ENCODE assay signal across 8 cellular contexts in the genomic region with DNA sequence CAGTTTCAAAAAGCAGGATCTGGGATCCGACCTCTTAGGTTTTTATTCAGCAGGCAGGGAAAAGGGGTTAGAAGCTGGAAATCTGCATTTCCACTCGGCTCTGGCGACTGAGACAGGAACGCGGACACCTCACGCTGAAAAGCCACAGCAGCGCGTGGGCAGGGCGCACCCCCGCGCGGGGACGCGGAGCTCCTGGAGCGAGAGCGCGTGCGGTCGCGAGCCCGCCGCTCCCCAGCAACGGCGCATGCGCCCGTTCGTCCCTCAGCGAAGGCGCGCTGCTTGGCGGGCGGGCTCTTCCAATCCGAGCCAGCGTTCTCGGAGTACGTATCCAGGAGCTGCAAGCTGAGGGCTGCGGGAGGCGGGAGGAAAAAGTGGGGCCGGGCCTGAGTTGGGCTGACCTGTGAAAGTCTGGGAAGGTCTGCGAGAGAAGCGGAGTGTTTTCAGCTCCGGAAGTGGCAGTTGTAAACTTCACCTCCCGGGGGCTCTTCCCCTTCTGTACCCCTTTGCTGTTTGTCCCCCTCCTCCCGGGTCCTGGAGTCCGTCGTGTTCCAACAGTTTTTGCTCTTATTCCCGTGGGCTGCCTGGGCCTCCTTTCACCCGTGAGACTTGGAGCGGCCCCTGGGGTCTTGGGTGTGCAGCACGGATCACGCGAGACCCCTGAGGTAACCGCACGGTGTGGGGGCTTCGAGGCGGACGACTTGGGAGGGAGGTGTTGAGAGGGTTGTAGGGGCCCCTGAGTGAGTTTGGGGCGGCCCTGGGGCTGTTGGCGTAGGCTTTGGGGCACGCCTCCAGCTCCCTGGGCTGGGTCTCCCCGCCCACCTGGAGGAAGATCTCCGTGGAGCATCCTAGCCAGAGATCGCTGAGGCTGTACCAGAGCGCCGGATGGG. TPM values are rescaled to one million over a fixed set of nuclear protein-coding genes. Genes with fewer than 3 reads are reported as not detected.
DNase-seq lines count a peak whose midpoint lies in the region; ATAC-seq and TF ChIP-seq lines count a peak whose summit lies in the region.

CCDC171 (plus strand) TSS at position 403 of the 887 bp plus-strand sequence. CDS start 11,046 bp downstream, outside the sequence.

- DNase-seq in DMS53 treated with DMSO at 0.1 percent for 48 hours (lab: John Stamatoyannopoulos, UW; ENCODE audit: unreplicated experiment) = peak; percentile 69
- peak; percentile 17 for DNase-seq in OCI-M2 (lab: John Stamatoyannopoulos, UW; ENCODE audit: unreplicated experiment)
- DNase-seq in activated T-cell treated with anti-CD3 and anti-CD28 coated beads, Interleukin-2, amount 50 U/mL, for 1 hour = peak; percentile 85
- DNase-seq in stimulated activated CD8-positive, alpha-beta memory T cell treated with anti-CD3 and anti-CD28 coated beads, Interleukin-7, amount 100 ng/mL, for 1 hour (ENCODE audit: low read depth in 2 of 2) = peak; percentile 63 to 64

- TF ChIP-seq RAD21 in Ishikawa (IDR thresholded peaks at IDR 0.05; ENCODE audit: low read depth) = no peak

- H3K9me3 ChIP-seq in esophagus (ENCODE audit: control insufficient read depth in 2 of 2, insufficient read depth in 1 of 2, low read depth in 1 of 2, low read length in 1 of 2) (no peaks in the 10 kb centered on the region), muscle layer of colon (ENCODE audit: low read length) (no peaks in the 10 kb centered on the region)

- peak within 1 kb of the TSS; percentile 49 for H3K9ac ChIP-seq in muscle layer of colon (ENCODE audit: low read length)

- no peak for TF ChIP-seq EP300 in Ishikawa (IDR thresholded peaks at IDR 0.05; ENCODE audit: borderline replicate concordance)

- H3K4me1 ChIP-seq in esophagus (ENCODE audit: control insufficient read depth in 2 of 2, insufficient read depth in 2 of 2, low read length in 1 of 2) = no peaks in the 10 kb centered on the region
- H3K4me1 ChIP-seq in muscle layer of colon (ENCODE audit: insufficient read depth, low read length) = peaks cover 11% of the 10 kb centered on the region

- H3K27me3 ChIP-seq in esophagus (ENCODE audit: control insufficient read depth in 1 of 2, insufficient read depth in 2 of 2, low read length in 2 of 2) = no peaks in the 10 kb centered on the region
- no peaks in the 10 kb centered on the region for H3K27me3 ChIP-seq in muscle layer of colon (ENCODE audit: control insufficient read depth in 1 of 2, insufficient read depth in 2 of 2, low read length in 2 of 2)

- ATAC-seq in GM21619 (IDR thresholded peaks at IDR 0.05; ENCODE audit: unreplicated experiment) = peak; percentile 72

- 0 to 1% methylated on average over 65 of the region's 65 CpGs for WGBS in esophagus, 2 donors

- H3K27ac ChIP-seq in esophagus (ENCODE audit: low read depth in 2 of 2, low read length in 1 of 2) (peak within 1 kb of the TSS; percentile 87 to 95), muscle layer of colon (ENCODE audit: low read depth, low read length) (peak within 1 kb of the TSS; percentile 98)

- H3K4me3 ChIP-seq in esophagus (ENCODE audit: low read depth in 1 of 2, low read length in 2 of 2) (peak within 1 kb of the TSS; percentile 72), muscle layer of colon (ENCODE audit: low read depth in 1 of 2, low read length in 2 of 2) (peak within 1 kb of the TSS; percentile 85 to 91)

- H3K36me3 ChIP-seq in esophagus (ENCODE audit: control insufficient read depth in 2 of 2, insufficient read depth in 2 of 2, low read length in 1 of 2) (no peaks in the 10 kb centered on the region), muscle layer of colon (ENCODE audit: insufficient read depth, low read length) (no peaks in the 10 kb centered on the region)

TF ChIP-seq in Ishikawa, 13 proteins besides CTCF, POLR2A, EP300 and RAD21:
- peak; percentile 66; the same call in 1 of the 2 replicates for TF ChIP-seq TAF1 (IDR thresholded peaks at IDR 0.05; ENCODE audit: low read depth)
- TF ChIP-seq USF1 (IDR thresholded peaks at IDR 0.05) = peak; percentile 42; the same call in 1 of the 2 replicates
- TF ChIP-seq ZBTB7A (IDR thresholded peaks at IDR 0.05; ENCODE audit: low read depth) = peak; percentile 73
- TF ChIP-seq TCF12 (IDR thresholded peaks at IDR 0.05; ENCODE audit: low read depth) = no peak
- TF ChIP-seq CEBPB (IDR thresholded peaks at IDR 0.05) = no peak
- no peak for TF ChIP-seq FOXM1 (IDR thresholded peaks at IDR 0.05; ENCODE audit: borderline replicate concordance, low read depth)
- TF ChIP-seq, protein P1, sequence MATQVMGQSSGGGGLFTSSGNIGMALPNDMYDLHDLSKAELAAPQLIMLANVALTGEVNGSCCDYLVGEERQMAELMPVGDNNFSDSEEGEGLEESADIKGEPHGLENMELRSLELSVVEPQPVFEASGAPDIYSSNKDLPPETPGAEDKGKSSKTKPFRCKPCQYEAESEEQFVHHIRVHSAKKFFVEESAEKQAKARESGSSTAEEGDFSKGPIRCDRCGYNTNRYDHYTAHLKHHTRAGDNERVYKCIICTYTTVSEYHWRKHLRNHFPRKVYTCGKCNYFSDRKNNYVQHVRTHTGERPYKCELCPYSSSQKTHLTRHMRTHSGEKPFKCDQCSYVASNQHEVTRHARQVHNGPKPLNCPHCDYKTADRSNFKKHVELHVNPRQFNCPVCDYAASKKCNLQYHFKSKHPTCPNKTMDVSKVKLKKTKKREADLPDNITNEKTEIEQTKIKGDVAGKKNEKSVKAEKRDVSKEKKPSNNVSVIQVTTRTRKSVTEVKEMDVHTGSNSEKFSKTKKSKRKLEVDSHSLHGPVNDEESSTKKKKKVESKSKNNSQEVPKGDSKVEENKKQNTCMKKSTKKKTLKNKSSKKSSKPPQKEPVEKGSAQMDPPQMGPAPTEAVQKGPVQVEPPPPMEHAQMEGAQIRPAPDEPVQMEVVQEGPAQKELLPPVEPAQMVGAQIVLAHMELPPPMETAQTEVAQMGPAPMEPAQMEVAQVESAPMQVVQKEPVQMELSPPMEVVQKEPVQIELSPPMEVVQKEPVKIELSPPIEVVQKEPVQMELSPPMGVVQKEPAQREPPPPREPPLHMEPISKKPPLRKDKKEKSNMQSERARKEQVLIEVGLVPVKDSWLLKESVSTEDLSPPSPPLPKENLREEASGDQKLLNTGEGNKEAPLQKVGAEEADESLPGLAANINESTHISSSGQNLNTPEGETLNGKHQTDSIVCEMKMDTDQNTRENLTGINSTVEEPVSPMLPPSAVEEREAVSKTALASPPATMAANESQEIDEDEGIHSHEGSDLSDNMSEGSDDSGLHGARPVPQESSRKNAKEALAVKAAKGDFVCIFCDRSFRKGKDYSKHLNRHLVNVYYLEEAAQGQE (IDR thresholded peaks at IDR 0.05; ENCODE audit: low read depth) = no peak
- TF ChIP-seq TEAD4 (IDR thresholded peaks at IDR 0.05) = 0 out of 2 replicates have a peak, but pooled peaks have one; percentile 7
- no peak for TF ChIP-seq YY1 (IDR thresholded peaks at IDR 0.05; ENCODE audit: low read depth)
- TF ChIP-seq MAX (IDR thresholded peaks at IDR 0.05) = peak; percentile 94
- TF ChIP-seq NFIC (IDR thresholded peaks at IDR 0.05) = no peak
- peak; percentile 84 for TF ChIP-seq EGR1 (IDR thresholded peaks at IDR 0.05)
- no peak for TF ChIP-seq CREB1 (IDR thresholded peaks at IDR 0.05; ENCODE audit: low read depth)

RNA-seq across cellular contexts. Expression of gene CCDC171, which starts in this region (rescaled TPM):
- 1 to 10 TPM in 1 of 2 donors, under 1 TPM in 1; 0.55 to 1.2 TPM for polyA plus RNA-seq in esophagus

Comparison
In these comparisons a context has a peak if more than half of its experiments do, and no peak if none do; other contexts are left out.
1. Peak in every context shown above with its lines: DNase-seq, ATAC-seq, H3K4me3 ChIP-seq and H3K27ac ChIP-seq.
2. DNase-seq: peak in every context shown above with its lines; median percentile 85 in activated T-cell treated with anti-CD3 and anti-CD28 coated beads, Interleukin-2, amount 50 U/mL, for 1 hour; 69 in DMS53 treated with DMSO at 0.1 percent for 48 hours; 64 in stimulated activated CD8-positive, alpha-beta memory T cell treated with anti-CD3 and anti-CD28 coated beads, Interleukin-7, amount 100 ng/mL, for 1 hour; 17 in OCI-M2.